ENCODE assay signal across 25 cellular contexts in genomic region chr1:244960904-244961303, GRCh38.
DNase-seq lines count a peak whose midpoint lies in the region; ATAC-seq, FAIRE-seq and TF ChIP-seq lines count a peak whose summit lies in the region.
"Had no signal": no experiment of that assay in that cellular context is flagged by ENCODE, and none has a peak within 500 bp of the region (broad histone marks: within the 10 kb centered on the region; RNA-seq: fewer than 3 reads in every experiment).

No MANE protein-coding gene starts in this region.

- no peak overlapping the region for H3K4me2 ChIP-seq in H1 (ENCODE audit: insufficient read depth in 1 of 2, low read depth in 2 of 2, low read length in 2 of 2)

- peak overlapping the region; percentile 1; the same call in 1 of the 2 replicates for H2AFZ ChIP-seq in H1 (ENCODE audit: low read length)

- H2BK5ac ChIP-seq in H1 (ENCODE audit: low read depth, low read length), result no peak overlapping the region

- H3K18ac ChIP-seq in H1 (ENCODE audit: extremely low read depth, low read length), result no peak overlapping the region

- 76% methylated on average over 4 of the region's 4 CpGs; no CpG with 5 or more reads in 1 of the 2 experiments for WGBS in H1 (ENCODE audit: extremely low coverage in 1 of 2, insufficient coverage in 1 of 2, insufficient read length in 1 of 2, insufficient replicate concordance in 2 of 2, low coverage in 1 of 2, low lambda C conversion rate in 2 of 2, missing lambda C conversion rate in 1 of 2), 2 experiments

- no peak overlapping the region for H3K14ac ChIP-seq in H1 (ENCODE audit: insufficient read length)

- H3K4me3 ChIP-seq in H1 (ENCODE audit: extremely low read depth in 1 of 4, insufficient read depth in 2 of 4, low read depth in 3 of 4, low read length in 4 of 4) (no peak overlapping the region), gastrocnemius medialis (no peak overlapping the region)
- H3K4me3 ChIP-seq: BLaER1 treated with 17β-estradiol and CSF1 and Interleukin-3, amounts not matched to agents 10 nM and 100 nM had no signal

- H3K27me3 ChIP-seq in H1 (replicated peaks in 1 of 4; ENCODE audit: control insufficient read depth in 3 of 4, extremely low read depth in 1 of 4, insufficient read depth in 3 of 4, low read length in 3 of 4) (no peaks in the 10 kb centered on the region), gastrocnemius medialis (no peaks in the 10 kb centered on the region)
- H3K27me3 ChIP-seq: BLaER1 treated with 17β-estradiol and CSF1 and Interleukin-3, amounts not matched to agents 10 nM and 100 nM had no signal

- no peaks in the 10 kb centered on the region for H3K79me1 ChIP-seq in H1 (ENCODE audit: low read depth, low read length)

- H4K8ac ChIP-seq in H1 (ENCODE audit: extremely low read depth, insufficient read depth, low read length), result no peak overlapping the region

- no peak overlapping the region for H2BK120ac ChIP-seq in H1 (replicated peaks; ENCODE audit: low read depth, low read length)

- H2BK15ac ChIP-seq in H1 (ENCODE audit: low read length), result no peak overlapping the region

- H3K9me3 ChIP-seq in H1 (ENCODE audit: insufficient read depth in 2 of 2, low read depth in 1 of 2, low read length in 1 of 2) (no peaks in the 10 kb centered on the region), gastrocnemius medialis (no peaks in the 10 kb centered on the region)
- H3K9me3 ChIP-seq: BLaER1 treated with 17β-estradiol and CSF1 and Interleukin-3, amounts not matched to agents 10 nM and 100 nM had no signal

- intact Hi-C loops in Right ventricle myocardium superior (cut with DNase I) (no loop called here), Right ventricle myocardium inferior (cut with DNase I) (no loop called here), gastrocnemius medialis (cut with DNase I; ENCODE audit: low total_unique reads) (no loop called here)

- FAIRE-seq in H1 (lab: Jason Lieb, UNC), result no peak
- FAIRE-seq: GM12891, HTR-8/SVneo had no signal

- no peak overlapping the region for H3K4ac ChIP-seq in H1 (replicated peaks; ENCODE audit: insufficient read length, low read depth, low read length)

- in situ Hi-C loops in KBM-7 (cut with MboI; ENCODE audit: low pct_unique_long_range_greater_than_20kb, low sequenced_read_pairs) (no loop called here), gastrocnemius medialis (cut with MboI; ENCODE audit: low sequenced_read_pairs in 4 of 4) (loop anchor here (10.0 to 25.0 kb wide), 3 partner anchors 96 to 306 kb away; partner anchors contain the start of genes HNRNPU (in 3 of the 4) and DESI2 (in 1 of the 4))

- H4K5ac ChIP-seq in H1 (ENCODE audit: insufficient read length, low read depth, low read length), result no peak overlapping the region

- H2BK20ac ChIP-seq in H1 (ENCODE audit: low read length), result no peak overlapping the region

- H3K23me2 ChIP-seq in H1 (ENCODE audit: low read depth, low read length), result no peaks in the 10 kb centered on the region

- no peak for TF ChIP-seq RAD21 in H1 (IDR thresholded peaks at IDR 0.05 in 1 of 2, conservative IDR thresholded peaks at IDR 0.05 in 1 of 2; ENCODE audit: low read depth in 2 of 2, low read length in 2 of 2)

- H2AK5ac ChIP-seq in H1 (ENCODE audit: low read depth, low read length), result no peak overlapping the region

- CTCF ChIA-PET in H1 (lab: Charles Lee; ENCODE audit: partially characterized antibody), result interaction anchor here (1.0 kb wide), 1 partner anchor 39 kb away, joined by 4 read pairs; no protein-coding TSS in a partner anchor

- no peak overlapping the region for H4K91ac ChIP-seq in H1 (replicated peaks; ENCODE audit: insufficient read length, low read length)

- no peak for TF ChIP-seq EP300 in H1 (IDR thresholded peaks at IDR 0.05; ENCODE audit: borderline replicate concordance in 1 of 2, low read depth in 2 of 2, low read length in 2 of 2)

- POLR2A ChIA-PET in H1 (lab: Charles Lee; ENCODE audit: partially characterized antibody), result interaction anchor here (0.6 to 1.9 kb wide), 5 partner anchors 9 to 100 kb away, joined by 3 to 8 read pairs (median 3); partner anchors contain the start of gene HNRNPU

- ATAC-seq in Right ventricle myocardium superior (ENCODE audit: poor library complexity), result peak; percentile 55
- ATAC-seq in Right ventricle myocardium inferior, result no peak
- no peak for ATAC-seq in gastrocnemius medialis
- ATAC-seq: CD8-positive, alpha-beta T cell; HCT116; Panc1 had no signal

- no peak overlapping the region for H3K56ac ChIP-seq in H1 (replicated peaks; ENCODE audit: insufficient read length, low read depth, low read length)

- no peak overlapping the region for H2BK12ac ChIP-seq in H1 (ENCODE audit: low read depth, low read length)

- TF ChIP-seq CTCF in H1 (IDR thresholded peaks at IDR 0.05; ENCODE audit: control extremely low read depth in 1 of 3, insufficient read depth in 1 of 3, low read depth in 1 of 3, low read length in 3 of 3) (no peak), gastrocnemius medialis (IDR thresholded peaks at IDR 0.05 in 4 of 5, conservative IDR thresholded peaks at IDR 0.05 in 1 of 5) (no peak)

- peaks cover 0 to 2% (median 0%) of the 10 kb centered on the region in 4 experiments; a peak in 1 of 7 replicates for H3K4me1 ChIP-seq in H1 (replicated peaks in 1 of 4; ENCODE audit: control insufficient read depth in 3 of 4, insufficient read depth in 4 of 4, low read length in 3 of 4)
- peaks cover 46% of the 10 kb centered on the region in 2 donors for H3K4me1 ChIP-seq in gastrocnemius medialis

- no peak overlapping the region for H3K23ac ChIP-seq in H1 (ENCODE audit: insufficient read length)

- H3K79me2 ChIP-seq in H1 (ENCODE audit: control insufficient read depth in 1 of 2, insufficient read depth in 2 of 2, low read length in 2 of 2), result no peaks in the 10 kb centered on the region

- H3K9ac ChIP-seq in H1 (replicated peaks in 1 of 4; ENCODE audit: extremely low read depth in 1 of 4, low read depth in 3 of 4, low read length in 3 of 4), result no peak overlapping the region
- H3K9ac ChIP-seq: BLaER1 treated with 17β-estradiol and CSF1 and Interleukin-3, amounts not matched to agents 10 nM and 100 nM had no signal

- no peak for DNase-seq in Right ventricle myocardium superior
- DNase-seq in Right ventricle myocardium inferior (ENCODE audit: missing footprints), result no peak
- DNase-seq in KBM-7, result peak; percentile 16
- DNase-seq in H1 (ENCODE audit: low read depth in 1 of 2, low spot score in 2 of 2), result no peak
- no peak for DNase-seq in gastrocnemius medialis
- DNase-seq in UCSD-AML1 (lab: John Stamatoyannopoulos, UW; ENCODE audit: unreplicated experiment), result no peak
- no peak for DNase-seq in T-helper 1 cell
- DNase-seq: 8988T; Calu3; CD8-positive, alpha-beta T cell; DMS153; GOT3; IMR-90; Karpas-422; NCI-H1048; NCI-H1436; NCI-H187 treated with DMSO at 0.1 percent for 48 hours; NCI-H2227 treated with DMSO at 0.1 percent for 48 hours; NCI-H510A treated with DMSO at 0.1 percent for 48 hours; NCI-H748 treated with DMSO at 0.1 percent for 48 hours had no signal

- H3K27ac ChIP-seq in H1 (ENCODE audit: low read depth, low read length) (no peak overlapping the region), gastrocnemius medialis (peak overlapping the region; percentile 77 to 84 (median 78))
- H3K27ac ChIP-seq: BLaER1 treated with 17β-estradiol and CSF1 and Interleukin-3, amounts not matched to agents 10 nM and 100 nM had no signal

- no peaks in the 10 kb centered on the region for H4K20me1 ChIP-seq in H1 (replicated peaks in 1 of 2; ENCODE audit: control insufficient read depth in 1 of 2, insufficient read depth in 2 of 2, low read length in 2 of 2)
- H4K20me1 ChIP-seq: BLaER1 treated with 17β-estradiol and CSF1 and Interleukin-3, amounts not matched to agents 10 nM and 100 nM had no signal

- no peaks in the 10 kb centered on the region for H3K36me3 ChIP-seq in H1 (ENCODE audit: control insufficient read depth in 2 of 4, insufficient read depth in 4 of 4, low read length in 3 of 4)
- H3K36me3 ChIP-seq in gastrocnemius medialis, result no peaks in the 10 kb centered on the region
- H3K36me3 ChIP-seq: BLaER1 treated with 17β-estradiol and CSF1 and Interleukin-3, amounts not matched to agents 10 nM and 100 nM had no signal

- TF ChIP-seq POLR2A in H1 (IDR thresholded peaks at IDR 0.05; ENCODE audit: control extremely low read depth in 1 of 2, low read depth in 2 of 2, low read length in 2 of 2) (no peak), gastrocnemius medialis (IDR thresholded peaks at IDR 0.05) (no peak)

TF ChIP-seq in H1, 55 proteins besides CTCF, POLR2A, EP300 and RAD21:
- TF ChIP-seq BCL11A (IDR thresholded peaks at IDR 0.05; ENCODE audit: low read depth in 2 of 2, low read length in 2 of 2), result no peak
- no peak for TF ChIP-seq JUND (IDR thresholded peaks at IDR 0.05; ENCODE audit: low read length)
- TF ChIP-seq RFX5 (IDR thresholded peaks at IDR 0.05; ENCODE audit: borderline replicate concordance, low read depth, low read length), result no peak
- TF ChIP-seq CHD1 (IDR thresholded peaks at IDR 0.05; ENCODE audit: low read depth, low read length), result no peak
- no peak for TF ChIP-seq RBBP5 (IDR thresholded peaks at IDR 0.05; ENCODE audit: borderline replicate concordance, low read depth, low read length)
- TF ChIP-seq HDAC2 (IDR thresholded peaks at IDR 0.05; ENCODE audit: borderline replicate concordance in 1 of 2, low read depth in 2 of 2, low read length in 2 of 2), result no peak
- TF ChIP-seq SIRT6 (IDR thresholded peaks at IDR 0.05; ENCODE audit: low read length), result no peak
- TF ChIP-seq KDM1A (IDR thresholded peaks at IDR 0.05; ENCODE audit: borderline replicate concordance, low read length), result no peak
- no peak for TF ChIP-seq TAF1 (IDR thresholded peaks at IDR 0.05; ENCODE audit: low read depth, low read length)
- TF ChIP-seq TAF7 (optimal IDR thresholded peaks at IDR 0.05; ENCODE audit: borderline replicate concordance, low read depth, low read length), result no peak
- TF ChIP-seq SIX5 (IDR thresholded peaks at IDR 0.05; ENCODE audit: low read depth, low read length), result no peak
- TF ChIP-seq, protein P1, sequence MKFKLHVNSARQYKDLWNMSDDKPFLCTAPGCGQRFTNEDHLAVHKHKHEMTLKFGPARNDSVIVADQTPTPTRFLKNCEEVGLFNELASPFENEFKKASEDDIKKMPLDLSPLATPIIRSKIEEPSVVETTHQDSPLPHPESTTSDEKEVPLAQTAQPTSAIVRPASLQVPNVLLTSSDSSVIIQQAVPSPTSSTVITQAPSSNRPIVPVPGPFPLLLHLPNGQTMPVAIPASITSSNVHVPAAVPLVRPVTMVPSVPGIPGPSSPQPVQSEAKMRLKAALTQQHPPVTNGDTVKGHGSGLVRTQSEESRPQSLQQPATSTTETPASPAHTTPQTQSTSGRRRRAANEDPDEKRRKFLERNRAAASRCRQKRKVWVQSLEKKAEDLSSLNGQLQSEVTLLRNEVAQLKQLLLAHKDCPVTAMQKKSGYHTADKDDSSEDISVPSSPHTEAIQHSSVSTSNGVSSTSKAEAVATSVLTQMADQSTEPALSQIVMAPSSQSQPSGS (IDR thresholded peaks at IDR 0.05; ENCODE audit: low read length), result no peak
